In genomic region chr16:29790949-29791844, GRCh38 we compare ENCODE assay signal across 8 cellular contexts. TPM values are rescaled to one million over a fixed set of nuclear protein-coding genes. Genes with fewer than 3 reads are reported as not detected.
A peak's percentile ranks its signal among the peaks of the same experiment; 100 is the strongest.
DNase-seq lines count a peak whose midpoint lies in the region; ATAC-seq and TF ChIP-seq lines count a peak whose summit lies in the region.

No MANE protein-coding gene starts in this region.

- no peaks in the 10 kb centered on the region for H3K9me3 ChIP-seq in left lung
- no peaks in the 10 kb centered on the region for H3K9me3 ChIP-seq in tibial artery

- H3K27ac ChIP-seq in angular gyrus (ENCODE audit: low read depth, low read length): peak overlapping the region; percentile 66
- H3K27ac ChIP-seq in left lung: peak overlapping the region in 1 of 2 donors; percentile 97
- H3K27ac ChIP-seq in tibial artery: peak overlapping the region; percentile 68 to 87

- TF ChIP-seq CTCF in left lung (IDR thresholded peaks at IDR 0.05) (no peak), tibial artery (IDR thresholded peaks at IDR 0.05) (no peak)

- intact Hi-C loops in left lung (cut with DNase I): no loop called here
- intact Hi-C loops in tibial artery (cut with DNase I; ENCODE audit: low total_unique reads): no loop called here

- ATAC-seq in GM18868 (IDR thresholded peaks at IDR 0.05; ENCODE audit: unreplicated experiment) (peak; percentile 18), HG03442 (IDR thresholded peaks at IDR 0.05; ENCODE audit: unreplicated experiment) (peak; percentile 17), left lung (peak; percentile 0)

- H3K27me3 ChIP-seq in left lung (no peaks in the 10 kb centered on the region), tibial artery (no peaks in the 10 kb centered on the region)

- DNase-seq in left lung (no peak), tibial artery (no peak), pons (ENCODE audit: low spot score) (no peak), cerebellar cortex (ENCODE audit: low spot score) (no peak), epidermal melanocyte (ENCODE audit: insufficient read length, low spot score) (no peak)

- H3K4me3 ChIP-seq in left lung: peak overlapping the region; percentile 97
- peak overlapping the region; percentile 77 to 78 for H3K4me3 ChIP-seq in tibial artery

- H3K4me1 ChIP-seq in left lung: peaks cover 0 to 34% of the 10 kb centered on the region in 2 donors
- peaks cover 0 to 27% (median 16%) of the 10 kb centered on the region in 4 donors for H3K4me1 ChIP-seq in tibial artery

- H3K36me3 ChIP-seq in left lung (no peaks in the 10 kb centered on the region), tibial artery (no peaks in the 10 kb centered on the region)

RNA-seq across cellular contexts. Expression of gene KIF22, which starts 0.6 kb away (rescaled TPM):
- total RNA-seq in left lung: 10 to 100 TPM; 24.8 to 32.5 TPM

RNA-seq across cellular contexts. Expression of gene ZG16, which starts 13.1 kb away (rescaled TPM):
- not detected for total RNA-seq in left lung

RNA-seq across cellular contexts. Expression of gene MAZ, which starts 15.1 kb away (rescaled TPM):
- 100 to 1,000 TPM; 193 to 205 TPM for total RNA-seq in left lung

RNA-seq across cellular contexts. Expression of gene PRRT2, which starts 20.8 kb away (rescaled TPM):
- total RNA-seq in left lung: 1 to 10 TPM in 1 of 2 donors, under 1 TPM in 1; 0.94 to 3.1 TPM

RNA-seq across cellular contexts. Expression of gene PAGR1, which starts 24.8 kb away (rescaled TPM):
- total RNA-seq in left lung: 10 to 100 TPM; 16.4 to 23.1 TPM
